10 cellular contexts compared by ENCODE assay signal in genomic region chr9:86376016-86376415, GRCh38.
"Had no signal": no experiment of that assay in that cellular context is flagged by ENCODE, and none has a peak within 500 bp of the region (broad histone marks: within the 10 kb centered on the region; RNA-seq: fewer than 3 reads in every experiment).

No MANE protein-coding gene starts in this region.

- H3K27ac ChIP-seq: GM23248, HL-60, KMS-11 had no signal

- H3K4me1 ChIP-seq: HAP-1 had no signal

- H3K4me3 ChIP-seq: GM23248, HAP-1 had no signal

- H2AFZ ChIP-seq: GM23248 had no signal

- H3K36me3 ChIP-seq: HAP-1 had no signal

- H3K4me2 ChIP-seq: KMS-11 had no signal

- H3K9me3 ChIP-seq: HAP-1 had no signal

- DNase-seq: GM23248, GOT3, H7, HFFc6, IMR-90, Karpas-422, KBM-7 had no signal

- H3K9ac ChIP-seq: GM23248, KMS-11 had no signal
